22 cellular contexts compared by ENCODE assay signal in genomic region chr18:48735856-48736255, GRCh38.
"Had no signal": no experiment of that assay in that cellular context is flagged by ENCODE, and none has a peak within 500 bp of the region (broad histone marks: within the 10 kb centered on the region; RNA-seq: fewer than 3 reads in every experiment).

No MANE protein-coding gene starts in this region.

- H3K9me3 Mint-ChIP-seq: activated CD8-positive, alpha-beta T cell treated with anti-CD3 and anti-CD28 coated beads for 36 hours; activated naive CD8-positive, alpha-beta T cell treated with anti-CD3 and anti-CD28 coated beads, Interleukin-2, amount 10 ng/mL, durations not matched to agents 7 days and 5 days; T-helper 2 cell treated with Interferon-gamma antibody and Interleukin-4, amounts not matched to agents 5 μg/mL and 100 μg/mL, for 36 hours had no signal

- H3K4me3 ChIP-seq: adrenal gland, body of pancreas, K562, Peyer's patch had no signal

- H3K27ac ChIP-seq: adrenal gland, body of pancreas, Peyer's patch had no signal

- H3K36me3 ChIP-seq: adrenal gland, Peyer's patch had no signal

- DNase-seq: activated CD4-positive, alpha-beta T cell treated with anti-CD3 and anti-CD28 coated beads for 4 hours; activated CD8-positive, alpha-beta memory T cell treated with anti-CD3 and anti-CD28 coated beads, Interleukin-2, amount 50 U/mL, for 4 hours; activated naive CD4-positive, alpha-beta T cell treated with anti-CD3 and anti-CD28 coated beads, Interleukin-2, amount 50 U/mL, for 16 hours; activated naive CD8-positive, alpha-beta T cell treated with anti-CD3 and anti-CD28 coated beads, Interleukin-2, amount 10 ng/mL, durations not matched to agents 7 days and 5 days; activated T-cell treated with anti-CD3 and anti-CD28 coated beads, Interleukin-2, amount 50 U/mL, for 72 hours; adrenal gland; body of pancreas; central memory CD4-positive, alpha-beta T cell; Karpas-422; MM.1S; NCI-H1105; NCI-H1436; NCI-H1694 treated with DMSO at 0.1 percent for 48 hours; NCI-H2029 treated with DMSO at 0.1 percent for 48 hours; NCI-H510A treated with DMSO at 0.1 percent for 48 hours; NCI-H69; Peyer's patch; SHP77 treated with DMSO at 0.1 percent for 48 hours had no signal

- H3K27me3 ChIP-seq: adrenal gland, body of pancreas, Peyer's patch had no signal

- H3K36me3 Mint-ChIP-seq: activated naive CD8-positive, alpha-beta T cell treated with anti-CD3 and anti-CD28 coated beads, Interleukin-2, amount 10 ng/mL, durations not matched to agents 7 days and 5 days had no signal

- H3K27ac Mint-ChIP-seq: activated CD8-positive, alpha-beta T cell treated with anti-CD3 and anti-CD28 coated beads for 36 hours; activated naive CD8-positive, alpha-beta T cell treated with anti-CD3 and anti-CD28 coated beads, Interleukin-2, amount 10 ng/mL, durations not matched to agents 7 days and 5 days; activated T-cell treated with anti-CD3 and anti-CD28 coated beads, Interleukin-2, amount 50 U/mL, for 72 hours; T-helper 2 cell treated with Interferon-gamma antibody and Interleukin-4, amounts not matched to agents 5 μg/mL and 100 μg/mL, for 36 hours had no signal

- ATAC-seq: activated CD4-positive, CD25-positive, alpha-beta regulatory T cell treated with anti-CD3 and anti-CD28 coated beads, Interleukin-2, amount 50 U/mL, for 24 hours; activated CD8-positive, alpha-beta T cell treated with anti-CD3 and anti-CD28 coated beads for 36 hours; activated T-cell treated with anti-CD3 and anti-CD28 coated beads, Interleukin-2, amount 50 U/mL, for 72 hours; body of pancreas had no signal

- H3K27me3 Mint-ChIP-seq: activated CD8-positive, alpha-beta T cell treated with anti-CD3 and anti-CD28 coated beads for 36 hours had no signal

- H3K4me1 ChIP-seq: body of pancreas, Peyer's patch had no signal

- H3K4me3 Mint-ChIP-seq: activated CD8-positive, alpha-beta T cell treated with anti-CD3 and anti-CD28 coated beads for 36 hours; activated naive CD8-positive, alpha-beta T cell treated with anti-CD3 and anti-CD28 coated beads, Interleukin-2, amount 10 ng/mL, durations not matched to agents 7 days and 5 days; activated T-cell treated with anti-CD3 and anti-CD28 coated beads, Interleukin-2, amount 50 U/mL, for 72 hours; T-helper 2 cell treated with Interferon-gamma antibody and Interleukin-4, amounts not matched to agents 5 μg/mL and 100 μg/mL, for 36 hours had no signal

- H3K9me3 ChIP-seq: adrenal gland, body of pancreas, Peyer's patch had no signal
